6 cellular contexts compared by ENCODE assay signal in genomic region chr1:153968000-153968363, GRCh38. TPM values are rescaled to one million over a fixed set of nuclear protein-coding genes. Genes with fewer than 3 reads are reported as not detected.
A peak's percentile ranks its signal among the peaks of the same experiment; 100 is the strongest.
DNase-seq lines count a peak whose midpoint lies in the region; ATAC-seq lines count a peak whose summit lies in the region.

No MANE protein-coding gene starts in this region.

- H3K9me3 Mint-ChIP-seq in activated naive CD8-positive, alpha-beta T cell treated with anti-CD3 and anti-CD28 coated beads, Interleukin-2, amount 10 ng/mL, durations not matched to agents 7 days and 5 days, result no peaks in the 10 kb centered on the region

- ATAC-seq in activated naive CD8-positive, alpha-beta T cell treated with anti-CD3 and anti-CD28 coated beads, Interleukin-2, amount 10 ng/mL, durations not matched to agents 7 days and 5 days (ENCODE audit: low read depth), result no peak

- H3K27me3 ChIP-seq in HUES48 (ENCODE audit: control insufficient read depth, insufficient read depth, low read length) (no peaks in the 10 kb centered on the region), mucosa of stomach (ENCODE audit: control insufficient read depth, insufficient read depth, low read length) (no peaks in the 10 kb centered on the region)

- peak overlapping the region; percentile 98 for H3K27ac ChIP-seq in HUES48 (ENCODE audit: low read depth, low read length)

- H3K27ac Mint-ChIP-seq in activated naive CD8-positive, alpha-beta T cell treated with anti-CD3 and anti-CD28 coated beads, Interleukin-2, amount 10 ng/mL, durations not matched to agents 7 days and 5 days, result peak overlapping the region; percentile 95

- peaks cover 3% of the 10 kb centered on the region for H3K36me3 Mint-ChIP-seq in activated naive CD8-positive, alpha-beta T cell treated with anti-CD3 and anti-CD28 coated beads, Interleukin-2, amount 10 ng/mL, durations not matched to agents 7 days and 5 days

- H3K9me3 ChIP-seq in HUES48 (ENCODE audit: control insufficient read depth, insufficient read depth, low read length), result no peaks in the 10 kb centered on the region
- H3K9me3 ChIP-seq in mucosa of stomach (ENCODE audit: control insufficient read depth, low read length), result no peaks in the 10 kb centered on the region

- peaks cover 50% of the 10 kb centered on the region for H3K4me1 Mint-ChIP-seq in activated naive CD8-positive, alpha-beta T cell treated with anti-CD3 and anti-CD28 coated beads, Interleukin-2, amount 10 ng/mL, durations not matched to agents 7 days and 5 days

- peak overlapping the region; percentile 96 for H3K4me3 Mint-ChIP-seq in activated naive CD8-positive, alpha-beta T cell treated with anti-CD3 and anti-CD28 coated beads, Interleukin-2, amount 10 ng/mL, durations not matched to agents 7 days and 5 days

- H3K4me1 ChIP-seq in HUES48 (ENCODE audit: control insufficient read depth, insufficient read depth, low read length) (peaks cover 18% of the 10 kb centered on the region; the same call in 1 of the 2 replicates), mucosa of stomach (ENCODE audit: control insufficient read depth, insufficient read depth, low read length) (peaks cover 4% of the 10 kb centered on the region)

- no peak for DNase-seq in activated naive CD8-positive, alpha-beta T cell treated with anti-CD3 and anti-CD28 coated beads, Interleukin-2, amount 10 ng/mL, durations not matched to agents 7 days and 5 days
- no peak for DNase-seq in midbrain (lab: John Stamatoyannopoulos, UW)
- DNase-seq in NCI-H2171 (lab: John Stamatoyannopoulos, UW), result no peak
- DNase-seq in activated CD8-positive, alpha-beta memory T cell treated with anti-CD3 and anti-CD28 coated beads, Interleukin-2, amount 50 U/mL, for 48 hours, result no peak

- H3K36me3 ChIP-seq in HUES48 (ENCODE audit: control insufficient read depth, insufficient read depth, low read length), result peaks cover 8% of the 10 kb centered on the region; the same call in 1 of the 2 replicates
- H3K36me3 ChIP-seq in mucosa of stomach (ENCODE audit: control insufficient read depth, insufficient read depth, low read length), result no peaks in the 10 kb centered on the region

- H3K27me3 Mint-ChIP-seq in activated naive CD8-positive, alpha-beta T cell treated with anti-CD3 and anti-CD28 coated beads, Interleukin-2, amount 10 ng/mL, durations not matched to agents 7 days and 5 days, result no peaks in the 10 kb centered on the region

- POLR2A ChIA-PET in activated naive CD8-positive, alpha-beta T cell treated with anti-CD3 and anti-CD28 coated beads, Interleukin-2, amount 10 ng/mL, durations not matched to agents 7 days and 5 days (lab: Charles Lee), result interaction anchor here (0.7 to 4.1 kb wide), 16 partner anchors 9 to 452 kb away, joined by 3 to 100 read pairs (median 6); partner anchors contain the start of genes CHTOP, CRTC2, DENND4B and GATAD2B

- peak overlapping the region; percentile 73 for H3K4me3 ChIP-seq in HUES48 (ENCODE audit: low read depth, low read length)
- peak overlapping the region; percentile 66 for H3K4me3 ChIP-seq in mucosa of stomach (ENCODE audit: low read length)

- H3K9ac ChIP-seq in HUES48 (ENCODE audit: low read depth, low read length) (peak overlapping the region; percentile 80), mucosa of stomach (ENCODE audit: low read length) (peak overlapping the region; percentile 69)

RNA-seq across cellular contexts. Expression of gene CREB3L4, which starts 0.3 kb away (rescaled TPM):
- 10 to 100 TPM in 1 of 2 experiments, 1 to 10 TPM in 1; 8.2 to 10.0 TPM for total RNA-seq in activated naive CD8-positive, alpha-beta T cell treated with anti-CD3 and anti-CD28 coated beads, Interleukin-2, amount 10 ng/mL, durations not matched to agents 7 days and 5 days

RNA-seq across cellular contexts. Expression of gene SLC39A1, which starts 4.6 kb away (rescaled TPM):
- total RNA-seq in activated naive CD8-positive, alpha-beta T cell treated with anti-CD3 and anti-CD28 coated beads, Interleukin-2, amount 10 ng/mL, durations not matched to agents 7 days and 5 days, result 10 to 100 TPM; 29.6 to 31.1 TPM

RNA-seq across cellular contexts. Expression of gene JTB, which starts 9.5 kb away (rescaled TPM):
- total RNA-seq in activated naive CD8-positive, alpha-beta T cell treated with anti-CD3 and anti-CD28 coated beads, Interleukin-2, amount 10 ng/mL, durations not matched to agents 7 days and 5 days, result 100 to 1,000 TPM; 118 TPM

RNA-seq across cellular contexts. Expression of gene CRTC2, which starts 9.6 kb away (rescaled TPM):
- 100 to 1,000 TPM; 104 to 115 TPM for total RNA-seq in activated naive CD8-positive, alpha-beta T cell treated with anti-CD3 and anti-CD28 coated beads, Interleukin-2, amount 10 ng/mL, durations not matched to agents 7 days and 5 days

RNA-seq across cellular contexts. Expression of gene RAB13, which starts 18.2 kb away (rescaled TPM):
- 1 to 10 TPM; 7.5 to 8.0 TPM for total RNA-seq in activated naive CD8-positive, alpha-beta T cell treated with anti-CD3 and anti-CD28 coated beads, Interleukin-2, amount 10 ng/mL, durations not matched to agents 7 days and 5 days
